1 cellular context compared by ENCODE assay signal in the genomic region with DNA sequence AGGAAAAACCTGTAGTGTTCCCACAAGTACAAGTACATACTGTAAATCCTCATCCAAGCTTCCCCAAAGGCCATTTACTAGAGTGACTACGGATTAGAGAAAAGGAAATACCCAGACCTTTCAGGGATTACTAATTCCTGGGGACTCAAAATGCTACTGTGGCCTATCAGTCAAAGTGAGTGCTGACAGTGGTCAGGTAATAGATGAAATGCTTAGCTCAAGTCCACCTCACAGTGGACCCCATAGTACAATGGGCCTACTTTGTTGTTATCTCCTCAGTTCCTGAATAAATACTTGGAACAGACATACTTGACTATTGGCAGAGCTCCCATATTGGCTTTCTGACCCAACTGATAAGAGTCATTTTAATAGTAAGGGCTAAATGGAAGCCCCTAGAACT.
TF ChIP-seq lines count a peak whose summit lies in the region.

No MANE protein-coding gene starts in this region.

TF ChIP-seq in HepG2, 621 proteins besides CTCF, POLR2A, EP300 and RAD21 (continued from another document and continues in another):
- TF ChIP-seq, protein P1, sequence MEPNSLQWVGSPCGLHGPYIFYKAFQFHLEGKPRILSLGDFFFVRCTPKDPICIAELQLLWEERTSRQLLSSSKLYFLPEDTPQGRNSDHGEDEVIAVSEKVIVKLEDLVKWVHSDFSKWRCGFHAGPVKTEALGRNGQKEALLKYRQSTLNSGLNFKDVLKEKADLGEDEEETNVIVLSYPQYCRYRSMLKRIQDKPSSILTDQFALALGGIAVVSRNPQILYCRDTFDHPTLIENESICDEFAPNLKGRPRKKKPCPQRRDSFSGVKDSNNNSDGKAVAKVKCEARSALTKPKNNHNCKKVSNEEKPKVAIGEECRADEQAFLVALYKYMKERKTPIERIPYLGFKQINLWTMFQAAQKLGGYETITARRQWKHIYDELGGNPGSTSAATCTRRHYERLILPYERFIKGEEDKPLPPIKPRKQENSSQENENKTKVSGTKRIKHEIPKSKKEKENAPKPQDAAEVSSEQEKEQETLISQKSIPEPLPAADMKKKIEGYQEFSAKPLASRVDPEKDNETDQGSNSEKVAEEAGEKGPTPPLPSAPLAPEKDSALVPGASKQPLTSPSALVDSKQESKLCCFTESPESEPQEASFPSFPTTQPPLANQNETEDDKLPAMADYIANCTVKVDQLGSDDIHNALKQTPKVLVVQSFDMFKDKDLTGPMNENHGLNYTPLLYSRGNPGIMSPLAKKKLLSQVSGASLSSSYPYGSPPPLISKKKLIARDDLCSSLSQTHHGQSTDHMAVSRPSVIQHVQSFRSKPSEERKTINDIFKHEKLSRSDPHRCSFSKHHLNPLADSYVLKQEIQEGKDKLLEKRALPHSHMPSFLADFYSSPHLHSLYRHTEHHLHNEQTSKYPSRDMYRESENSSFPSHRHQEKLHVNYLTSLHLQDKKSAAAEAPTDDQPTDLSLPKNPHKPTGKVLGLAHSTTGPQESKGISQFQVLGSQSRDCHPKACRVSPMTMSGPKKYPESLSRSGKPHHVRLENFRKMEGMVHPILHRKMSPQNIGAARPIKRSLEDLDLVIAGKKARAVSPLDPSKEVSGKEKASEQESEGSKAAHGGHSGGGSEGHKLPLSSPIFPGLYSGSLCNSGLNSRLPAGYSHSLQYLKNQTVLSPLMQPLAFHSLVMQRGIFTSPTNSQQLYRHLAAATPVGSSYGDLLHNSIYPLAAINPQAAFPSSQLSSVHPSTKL (CRISPR knock-in tag; IDR thresholded peaks at IDR 0.05) = peak; percentile 84; the same call in 1 of the 2 replicates
- TF ChIP-seq, protein P2, sequence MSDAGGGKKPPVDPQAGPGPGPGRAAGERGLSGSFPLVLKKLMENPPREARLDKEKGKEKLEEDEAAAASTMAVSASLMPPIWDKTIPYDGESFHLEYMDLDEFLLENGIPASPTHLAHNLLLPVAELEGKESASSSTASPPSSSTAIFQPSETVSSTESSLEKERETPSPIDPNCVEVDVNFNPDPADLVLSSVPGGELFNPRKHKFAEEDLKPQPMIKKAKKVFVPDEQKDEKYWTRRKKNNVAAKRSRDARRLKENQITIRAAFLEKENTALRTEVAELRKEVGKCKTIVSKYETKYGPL (CRISPR knock-in tag; IDR thresholded peaks at IDR 0.05) = no peak
- TF ChIP-seq RBM39 (IDR thresholded peaks at IDR 0.05; ENCODE audit: low read depth, low read length, poor library complexity, severe bottlenecking) (no peak), ZNF841 (CRISPR knock-in tag; IDR thresholded peaks at IDR 0.05; ENCODE audit: borderline replicate concordance) (no peak), CCDC6 (CRISPR knock-in tag; IDR thresholded peaks at IDR 0.05) (no peak), ZNF674 (CRISPR knock-in tag; IDR thresholded peaks at IDR 0.05; ENCODE audit: low read depth) (no peak), ZNF441 (CRISPR knock-in tag; IDR thresholded peaks at IDR 0.05; ENCODE audit: borderline replicate concordance) (no peak), GPN1 (CRISPR knock-in tag; IDR thresholded peaks at IDR 0.05; ENCODE audit: borderline replicate concordance) (no peak), ZNF24 (IDR thresholded peaks at IDR 0.05) (no peak), IKZF1 (IDR thresholded peaks at IDR 0.05) (no peak), ASH2L (IDR thresholded peaks at IDR 0.05; ENCODE audit: insufficient read length, low read depth, low read length) (peak; percentile 56), ARNT2 (CRISPR knock-in tag; IDR thresholded peaks at IDR 0.05; ENCODE audit: low read depth) (no peak), ZNF644 (CRISPR knock-in tag; IDR thresholded peaks at IDR 0.05; ENCODE audit: low read depth) (peak; percentile 91), ZZZ3 (CRISPR knock-in tag; IDR thresholded peaks at IDR 0.05; ENCODE audit: borderline replicate concordance) (no peak), BRD4 (CRISPR knock-in tag; IDR thresholded peaks at IDR 0.05) (no peak), HMG20B (CRISPR knock-in tag; conservative IDR thresholded peaks at IDR 0.05) (peak; percentile 66; the same call in 1 of the 2 replicates), ZNF772 (CRISPR knock-in tag; IDR thresholded peaks at IDR 0.05) (no peak), NPAS2 (CRISPR knock-in tag; IDR thresholded peaks at IDR 0.05; ENCODE audit: borderline replicate concordance) (no peak), ZNF619 (CRISPR knock-in tag; IDR thresholded peaks at IDR 0.05) (no peak), ZNF446 (CRISPR knock-in tag; IDR thresholded peaks at IDR 0.05) (no peak), ZMYM2 (CRISPR knock-in tag; IDR thresholded peaks at IDR 0.05) (peak; percentile 95), ZNF780A (CRISPR knock-in tag; IDR thresholded peaks at IDR 0.05) (no peak), SETDB1 (CRISPR knock-in tag; IDR thresholded peaks at IDR 0.05; ENCODE audit: borderline replicate concordance) (no peak), ZNF160 (CRISPR knock-in tag; IDR thresholded peaks at IDR 0.05) (no peak), AGO1 (IDR thresholded peaks at IDR 0.05; ENCODE audit: low read depth, low read length, poor library complexity, severe bottlenecking) (no peak), ETV5 (CRISPR knock-in tag; IDR thresholded peaks at IDR 0.05; ENCODE audit: borderline replicate concordance) (peak; percentile 77; the same call in 1 of the 2 replicates), ZFAT (CRISPR knock-in tag; conservative IDR thresholded peaks at IDR 0.05) (no peak), ZNF432 (CRISPR knock-in tag; IDR thresholded peaks at IDR 0.05; ENCODE audit: borderline replicate concordance) (no peak), SMARCC2 (IDR thresholded peaks at IDR 0.05) (no peak), SOX5 (CRISPR knock-in tag; IDR thresholded peaks at IDR 0.05; ENCODE audit: borderline replicate concordance) (peak; percentile 91), ZNF547 (CRISPR knock-in tag; IDR thresholded peaks at IDR 0.05) (no peak), RXRB (CRISPR knock-in tag; IDR thresholded peaks at IDR 0.05; ENCODE audit: borderline replicate concordance) (peak; percentile 70), ZNF839 (CRISPR knock-in tag; IDR thresholded peaks at IDR 0.05; ENCODE audit: borderline replicate concordance) (no peak), GTF3A (CRISPR knock-in tag; conservative IDR thresholded peaks at IDR 0.05) (no peak), RXRA (CRISPR knock-in tag; IDR thresholded peaks at IDR 0.05) (no peak), ZNF235 (CRISPR knock-in tag; IDR thresholded peaks at IDR 0.05; ENCODE audit: borderline replicate concordance) (no peak), BRCA1 (CRISPR knock-in tag; IDR thresholded peaks at IDR 0.05) (no peak)
- TF ChIP-seq, protein P3, sequence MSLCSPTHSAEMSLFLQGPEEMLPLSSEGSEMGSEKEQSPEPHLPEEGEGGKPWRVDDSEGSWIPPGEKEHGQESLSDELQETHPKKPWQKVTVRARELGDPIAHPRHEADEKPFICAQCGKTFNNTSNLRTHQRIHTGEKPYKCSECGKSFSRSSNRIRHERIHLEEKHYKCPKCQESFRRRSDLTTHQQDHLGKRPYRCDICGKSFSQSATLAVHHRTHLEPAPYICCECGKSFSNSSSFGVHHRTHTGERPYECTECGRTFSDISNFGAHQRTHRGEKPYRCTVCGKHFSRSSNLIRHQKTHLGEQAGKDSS (CRISPR knock-in tag; IDR thresholded peaks at IDR 0.05; ENCODE audit: borderline replicate concordance, low read depth) = no peak
- TF ChIP-seq, protein P4, sequence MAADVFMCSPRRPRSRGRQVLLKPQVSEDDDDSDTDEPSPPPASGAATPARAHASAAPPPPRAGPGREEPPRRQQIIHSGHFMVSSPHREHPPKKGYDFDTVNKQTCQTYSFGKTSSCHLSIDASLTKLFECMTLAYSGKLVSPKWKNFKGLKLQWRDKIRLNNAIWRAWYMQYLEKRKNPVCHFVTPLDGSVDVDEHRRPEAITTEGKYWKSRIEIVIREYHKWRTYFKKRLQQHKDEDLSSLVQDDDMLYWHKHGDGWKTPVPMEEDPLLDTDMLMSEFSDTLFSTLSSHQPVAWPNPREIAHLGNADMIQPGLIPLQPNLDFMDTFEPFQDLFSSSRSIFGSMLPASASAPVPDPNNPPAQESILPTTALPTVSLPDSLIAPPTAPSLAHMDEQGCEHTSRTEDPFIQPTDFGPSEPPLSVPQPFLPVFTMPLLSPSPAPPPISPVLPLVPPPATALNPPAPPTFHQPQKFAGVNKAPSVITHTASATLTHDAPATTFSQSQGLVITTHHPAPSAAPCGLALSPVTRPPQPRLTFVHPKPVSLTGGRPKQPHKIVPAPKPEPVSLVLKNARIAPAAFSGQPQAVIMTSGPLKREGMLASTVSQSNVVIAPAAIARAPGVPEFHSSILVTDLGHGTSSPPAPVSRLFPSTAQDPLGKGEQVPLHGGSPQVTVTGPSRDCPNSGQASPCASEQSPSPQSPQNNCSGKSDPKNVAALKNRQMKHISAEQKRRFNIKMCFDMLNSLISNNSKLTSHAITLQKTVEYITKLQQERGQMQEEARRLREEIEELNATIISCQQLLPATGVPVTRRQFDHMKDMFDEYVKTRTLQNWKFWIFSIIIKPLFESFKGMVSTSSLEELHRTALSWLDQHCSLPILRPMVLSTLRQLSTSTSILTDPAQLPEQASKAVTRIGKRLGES (CRISPR knock-in tag; IDR thresholded peaks at IDR 0.05; ENCODE audit: borderline replicate concordance) = no peak
- TF ChIP-seq, protein P5, sequence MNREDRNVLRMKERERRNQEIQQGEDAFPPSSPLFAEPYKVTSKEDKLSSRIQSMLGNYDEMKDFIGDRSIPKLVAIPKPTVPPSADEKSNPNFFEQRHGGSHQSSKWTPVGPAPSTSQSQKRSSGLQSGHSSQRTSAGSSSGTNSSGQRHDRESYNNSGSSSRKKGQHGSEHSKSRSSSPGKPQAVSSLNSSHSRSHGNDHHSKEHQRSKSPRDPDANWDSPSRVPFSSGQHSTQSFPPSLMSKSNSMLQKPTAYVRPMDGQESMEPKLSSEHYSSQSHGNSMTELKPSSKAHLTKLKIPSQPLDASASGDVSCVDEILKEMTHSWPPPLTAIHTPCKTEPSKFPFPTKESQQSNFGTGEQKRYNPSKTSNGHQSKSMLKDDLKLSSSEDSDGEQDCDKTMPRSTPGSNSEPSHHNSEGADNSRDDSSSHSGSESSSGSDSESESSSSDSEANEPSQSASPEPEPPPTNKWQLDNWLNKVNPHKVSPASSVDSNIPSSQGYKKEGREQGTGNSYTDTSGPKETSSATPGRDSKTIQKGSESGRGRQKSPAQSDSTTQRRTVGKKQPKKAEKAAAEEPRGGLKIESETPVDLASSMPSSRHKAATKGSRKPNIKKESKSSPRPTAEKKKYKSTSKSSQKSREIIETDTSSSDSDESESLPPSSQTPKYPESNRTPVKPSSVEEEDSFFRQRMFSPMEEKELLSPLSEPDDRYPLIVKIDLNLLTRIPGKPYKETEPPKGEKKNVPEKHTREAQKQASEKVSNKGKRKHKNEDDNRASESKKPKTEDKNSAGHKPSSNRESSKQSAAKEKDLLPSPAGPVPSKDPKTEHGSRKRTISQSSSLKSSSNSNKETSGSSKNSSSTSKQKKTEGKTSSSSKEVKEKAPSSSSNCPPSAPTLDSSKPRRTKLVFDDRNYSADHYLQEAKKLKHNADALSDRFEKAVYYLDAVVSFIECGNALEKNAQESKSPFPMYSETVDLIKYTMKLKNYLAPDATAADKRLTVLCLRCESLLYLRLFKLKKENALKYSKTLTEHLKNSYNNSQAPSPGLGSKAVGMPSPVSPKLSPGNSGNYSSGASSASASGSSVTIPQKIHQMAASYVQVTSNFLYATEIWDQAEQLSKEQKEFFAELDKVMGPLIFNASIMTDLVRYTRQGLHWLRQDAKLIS (CRISPR knock-in tag; IDR thresholded peaks at IDR 0.05) = no peak
- TF ChIP-seq, protein P6, sequence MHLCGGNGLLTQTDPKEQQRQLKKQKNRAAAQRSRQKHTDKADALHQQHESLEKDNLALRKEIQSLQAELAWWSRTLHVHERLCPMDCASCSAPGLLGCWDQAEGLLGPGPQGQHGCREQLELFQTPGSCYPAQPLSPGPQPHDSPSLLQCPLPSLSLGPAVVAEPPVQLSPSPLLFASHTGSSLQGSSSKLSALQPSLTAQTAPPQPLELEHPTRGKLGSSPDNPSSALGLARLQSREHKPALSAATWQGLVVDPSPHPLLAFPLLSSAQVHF (CRISPR knock-in tag; IDR thresholded peaks at IDR 0.05) = no peak
- TF ChIP-seq, protein P7, sequence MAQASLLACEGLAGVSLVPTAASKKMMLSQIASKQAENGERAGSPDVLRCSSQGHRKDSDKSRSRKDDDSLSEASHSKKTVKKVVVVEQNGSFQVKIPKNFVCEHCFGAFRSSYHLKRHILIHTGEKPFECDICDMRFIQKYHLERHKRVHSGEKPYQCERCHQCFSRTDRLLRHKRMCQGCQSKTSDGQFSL (CRISPR knock-in tag; IDR thresholded peaks at IDR 0.05) = no peak
- TF ChIP-seq, protein P8, sequence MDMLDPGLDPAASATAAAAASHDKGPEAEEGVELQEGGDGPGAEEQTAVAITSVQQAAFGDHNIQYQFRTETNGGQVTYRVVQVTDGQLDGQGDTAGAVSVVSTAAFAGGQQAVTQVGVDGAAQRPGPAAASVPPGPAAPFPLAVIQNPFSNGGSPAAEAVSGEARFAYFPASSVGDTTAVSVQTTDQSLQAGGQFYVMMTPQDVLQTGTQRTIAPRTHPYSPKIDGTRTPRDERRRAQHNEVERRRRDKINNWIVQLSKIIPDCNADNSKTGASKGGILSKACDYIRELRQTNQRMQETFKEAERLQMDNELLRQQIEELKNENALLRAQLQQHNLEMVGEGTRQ (IDR thresholded peaks at IDR 0.05; ENCODE audit: low read depth, low read length) = no peak
- TF ChIP-seq, protein P8 (CRISPR knock-in tag; IDR thresholded peaks at IDR 0.05; ENCODE audit: borderline replicate concordance) = no peak
- TF ChIP-seq, protein P9, sequence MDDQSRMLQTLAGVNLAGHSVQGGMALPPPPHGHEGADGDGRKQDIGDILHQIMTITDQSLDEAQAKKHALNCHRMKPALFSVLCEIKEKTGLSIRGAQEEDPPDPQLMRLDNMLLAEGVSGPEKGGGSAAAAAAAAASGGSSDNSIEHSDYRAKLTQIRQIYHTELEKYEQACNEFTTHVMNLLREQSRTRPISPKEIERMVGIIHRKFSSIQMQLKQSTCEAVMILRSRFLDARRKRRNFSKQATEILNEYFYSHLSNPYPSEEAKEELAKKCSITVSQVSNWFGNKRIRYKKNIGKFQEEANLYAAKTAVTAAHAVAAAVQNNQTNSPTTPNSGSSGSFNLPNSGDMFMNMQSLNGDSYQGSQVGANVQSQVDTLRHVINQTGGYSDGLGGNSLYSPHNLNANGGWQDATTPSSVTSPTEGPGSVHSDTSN (CRISPR knock-in tag; IDR thresholded peaks at IDR 0.05; ENCODE audit: borderline replicate concordance) = no peak
